8 cellular contexts compared by ENCODE assay signal in the genomic region with DNA sequence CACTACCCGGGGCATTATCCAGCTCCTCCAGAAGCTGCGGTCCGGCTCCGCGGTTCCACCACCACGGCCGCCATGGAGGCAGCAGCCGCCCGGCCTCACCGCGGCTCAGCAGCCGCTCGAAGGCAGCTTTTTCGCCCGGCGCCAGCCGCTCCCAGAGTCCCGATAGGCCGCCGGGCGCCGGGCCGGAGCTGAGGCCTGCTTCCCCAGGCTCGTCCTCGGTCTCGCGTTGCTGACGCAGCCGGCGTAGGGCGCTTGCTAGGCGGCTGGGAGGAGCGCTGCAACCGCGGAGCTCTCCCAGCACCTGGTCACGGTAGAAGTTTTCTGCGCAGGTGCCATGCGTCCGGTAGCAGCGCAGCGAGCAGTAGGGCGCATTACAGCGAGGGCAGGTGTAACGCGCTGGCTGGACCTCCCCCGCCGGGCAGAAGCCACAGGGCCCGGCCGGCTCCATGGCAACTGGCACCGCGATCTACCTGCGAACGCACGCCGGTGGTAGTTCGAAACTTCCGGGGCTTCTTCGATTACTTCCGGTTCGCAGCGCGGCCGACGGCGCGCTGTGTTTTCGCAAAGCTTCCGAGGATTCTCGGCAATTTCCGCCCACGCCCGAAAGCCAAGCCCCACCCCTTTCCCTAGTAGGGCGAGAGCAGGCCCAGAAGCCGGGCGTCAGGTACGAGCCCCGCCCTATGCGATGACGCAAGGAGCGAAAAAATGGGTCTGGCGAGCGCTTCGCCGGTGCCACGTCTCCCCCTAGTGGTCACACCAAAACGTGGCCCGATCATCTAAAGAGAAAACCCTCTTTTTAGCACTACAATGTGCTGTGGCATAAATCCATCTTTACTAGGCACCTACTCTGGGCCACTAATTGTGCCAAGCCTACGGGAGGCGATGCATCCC. TPM values are rescaled to one million over a fixed set of nuclear protein-coding genes. Genes with fewer than 3 reads are reported as not detected.
A peak's percentile ranks its signal among the peaks of the same experiment; 100 is the strongest.
DNase-seq lines count a peak whose midpoint lies in the region; ATAC-seq and TF ChIP-seq lines count a peak whose summit lies in the region.

A gene (minus strand): TSS at position 496 of the 891 bp plus-strand sequence. CDS start 48 bp downstream, at position 448.

- TF ChIP-seq POLR2A in GM15510 (IDR thresholded peaks at IDR 0.05; ENCODE audit: borderline replicate concordance, extremely low read depth, insufficient read length) (peak; percentile 77), uterus (IDR thresholded peaks at IDR 0.05) (peak in 1 of 2 donors; percentile 54)

- peak; percentile 70 for ATAC-seq in HG02885 (IDR thresholded peaks at IDR 0.05; ENCODE audit: poor library complexity, unreplicated experiment)
- ATAC-seq in T-helper 17 cell = peak; percentile 75
- ATAC-seq in psoas muscle = peak; percentile 86 to 88 (median 87)

- peaks cover 10% of the 10 kb centered on the region for H3K36me3 Mint-ChIP-seq in T-helper 17 cell (ENCODE audit: low read depth)

- H3K9me3 ChIP-seq in T-helper 17 cell (ENCODE audit: control insufficient read depth, low read length, poor library complexity, severe bottlenecking) (no peaks in the 10 kb centered on the region), left ventricle myocardium inferior (replicated peaks) (no peaks in the 10 kb centered on the region), psoas muscle (no peaks in the 10 kb centered on the region), uterus (no peaks in the 10 kb centered on the region)

- WGBS in psoas muscle, 3 donors = 0% methylated on average over 83 to 89 of the region's 89 CpGs

- H3K27ac Mint-ChIP-seq in T-helper 17 cell = peak within 1 kb of the TSS; percentile 99

- intact Hi-C loops in left ventricle myocardium inferior (cut with micrococcal nuclease) = no loop called here
- intact Hi-C loops in psoas muscle (cut with DNase I) = loop anchor here in 1 of 2 donors (1.0 to 10.0 kb wide), 2 partner anchors 104 to 273 kb away; a partner anchor contains a TSS
- intact Hi-C loops in uterus (cut with DNase I; ENCODE audit: low total_unique reads) = no loop called here

- H3K27ac ChIP-seq in angular gyrus (ENCODE audit: low read depth, low read length) (peak within 1 kb of the TSS; percentile 93), left ventricle myocardium inferior (replicated peaks) (peak within 1 kb of the TSS; percentile 89), psoas muscle (peak within 1 kb of the TSS; percentile 81), uterus (peak within 1 kb of the TSS; percentile 80)

- H3K4me3 ChIP-seq in left ventricle myocardium inferior = peak within 1 kb of the TSS; percentile 96
- peak within 1 kb of the TSS; percentile 79 for H3K4me3 ChIP-seq in psoas muscle
- peak within 1 kb of the TSS; percentile 65 to 86 for H3K4me3 ChIP-seq in uterus

- H3K4me1 ChIP-seq in left ventricle myocardium inferior = peaks cover 77% of the 10 kb centered on the region
- H3K4me1 ChIP-seq in psoas muscle = peaks cover 28% of the 10 kb centered on the region
- peaks cover 8 to 27% of the 10 kb centered on the region in 2 donors for H3K4me1 ChIP-seq in uterus

- H3K36me3 ChIP-seq in left ventricle myocardium inferior (peaks cover 47% of the 10 kb centered on the region), psoas muscle (ENCODE audit: insufficient read depth in 1 of 2, low read depth in 1 of 2) (peaks cover 10 to 47% of the 10 kb centered on the region in 2 donors), uterus (no peaks in the 10 kb centered on the region)

- no peaks in the 10 kb centered on the region for H3K27me3 Mint-ChIP-seq in T-helper 17 cell

- DNase-seq in NCI-H1694 treated with DMSO at 0.1 percent for 48 hours (lab: John Stamatoyannopoulos, UW) = peak; percentile 94
- peak; percentile 96 to 100 (median 99) for DNase-seq in T-helper 17 cell
- DNase-seq in left ventricle myocardium inferior = peak; percentile 100
- peak; percentile 99 to 100 for DNase-seq in psoas muscle
- DNase-seq in uterus = peak; percentile 100

- TF ChIP-seq CTCF in left ventricle myocardium inferior (IDR thresholded peaks at IDR 0.05; ENCODE audit: borderline replicate concordance) (peak; percentile 94), psoas muscle (IDR thresholded peaks at IDR 0.05) (peak; percentile 93), uterus (IDR thresholded peaks at IDR 0.05) (peak; percentile 92 to 98 (median 96))

- peaks cover 36% of the 10 kb centered on the region for H3K4me1 Mint-ChIP-seq in T-helper 17 cell

- peak within 1 kb of the TSS; percentile 94 for H3K4me3 Mint-ChIP-seq in T-helper 17 cell

- H3K27me3 ChIP-seq in left ventricle myocardium inferior (ENCODE audit: low read depth) (no peaks in the 10 kb centered on the region), psoas muscle (ENCODE audit: insufficient read depth in 3 of 3, low read length in 2 of 3) (no peaks in the 10 kb centered on the region), uterus (no peaks in the 10 kb centered on the region)

RNA-seq across cellular contexts. Expression of the gene that starts here (rescaled TPM):
- total RNA-seq in T-helper 17 cell (1 to 10 TPM; 7.5 to 8.7 TPM), left ventricle myocardium inferior (6.1 TPM), psoas muscle (10 to 100 TPM in 2 of 4 donors, 1 to 10 TPM in 2; 8.6 to 16.1 (median 10.2) TPM), uterus (1 to 10 TPM in 3 of 4 donors, not detected in 1; 4.6 to 9.6 (median 5.7) TPM)
- 10 to 100 TPM; 21.7 to 25.7 (median 24.9) TPM for polyA plus RNA-seq in psoas muscle

Comparison
In these comparisons a context has a peak if more than half of its experiments do, and no peak if none do; other contexts are left out.
1. Peak in every context shown above with its lines: DNase-seq, ATAC-seq, H3K4me3 ChIP-seq and H3K27ac ChIP-seq.